Comparison of ENCODE assay signal across 19 cellular contexts in genomic region chr2:127678531-127678930, GRCh38. TPM values are rescaled to one million over a fixed set of nuclear protein-coding genes. Genes with fewer than 3 reads are reported as not detected.
DNase-seq lines count a peak whose midpoint lies in the region; ATAC-seq and TF ChIP-seq lines count a peak whose summit lies in the region.
"Had no signal": no experiment of that assay in that cellular context is flagged by ENCODE, and none has a peak within 500 bp of the region (broad histone marks: within the 10 kb centered on the region; RNA-seq: fewer than 3 reads in every experiment).

No MANE protein-coding gene starts in this region.

- H3K4me1 ChIP-seq in IMR-90 (ENCODE audit: control insufficient read depth, insufficient read depth, low read length), result peaks cover 5% of the 10 kb centered on the region; the same call in 1 of the 2 replicates
- peaks cover 20 to 68% (median 40%) of the 10 kb centered on the region in 4 donors for H3K4me1 ChIP-seq in stomach

- no peak overlapping the region for H3K23ac ChIP-seq in IMR-90 (ENCODE audit: low read depth, low read length)

- H4K91ac ChIP-seq in IMR-90 (ENCODE audit: insufficient read depth, low read depth, low read length), result no peak overlapping the region

- WGBS in IMR-90 (ENCODE audit: extremely low coverage in 2 of 2, insufficient read length in 1 of 2), 2 experiments, result 72% methylated on average over 2 of the region's 10 CpGs; no CpG with 5 or more reads in 1 of the 2 experiments
- 69 to 83% (median 73%) methylated on average over 10 of the region's 10 CpGs for WGBS in stomach, 5 donors

- 0 out of 2 replicates have a peak, but pooled peaks cover 6% of the 10 kb centered on the region for H3K9me1 ChIP-seq in IMR-90 (ENCODE audit: insufficient read depth, low read length)

- no peak overlapping the region for H3K18ac ChIP-seq in IMR-90 (ENCODE audit: low read depth, low read length)

- H2BK15ac ChIP-seq in IMR-90 (ENCODE audit: low read depth, low read length), result no peak overlapping the region

- intact Hi-C loops in IMR-90 (cut with micrococcal nuclease) (no loop called here), stomach (cut with DNase I; ENCODE audit: low total_unique reads) (no loop called here)

- TF ChIP-seq CTCF in IMR-90 (conservative IDR thresholded peaks at IDR 0.05; ENCODE audit: low read depth, low read length) (no peak), stomach (IDR thresholded peaks at IDR 0.05) (no peak)

- no peak for TF ChIP-seq POLR2A in IMR-90 (IDR thresholded peaks at IDR 0.05; ENCODE audit: low read depth, low read length)
- no peak for TF ChIP-seq POLR2A in stomach (IDR thresholded peaks at IDR 0.05)

- H2AK9ac ChIP-seq in IMR-90 (replicated peaks; ENCODE audit: low read depth, low read length, poor library complexity), result no peak overlapping the region

- no peak overlapping the region for H3K27ac ChIP-seq in IMR-90 (ENCODE audit: insufficient read depth, low read length)
- no peak overlapping the region for H3K27ac ChIP-seq in stomach
- H3K27ac ChIP-seq: SJCRH30 had no signal

- H3K9me3 ChIP-seq in IMR-90 (ENCODE audit: control insufficient read depth, insufficient read depth, low read length) (no peaks in the 10 kb centered on the region), stomach (no peaks in the 10 kb centered on the region)
- H3K9me3 ChIP-seq: SJCRH30 had no signal

- TF ChIP-seq EP300 in stomach (IDR thresholded peaks at IDR 0.05), result no peak

- H3K4me3 ChIP-seq in IMR-90 (ENCODE audit: insufficient read depth, low read depth, low read length) (no peak overlapping the region), stomach (no peak overlapping the region)
- H3K4me3 ChIP-seq: SJCRH30 had no signal

- no peak overlapping the region for H4K5ac ChIP-seq in IMR-90 (ENCODE audit: low read depth, low read length)

- no peak overlapping the region for H3K14ac ChIP-seq in IMR-90 (replicated peaks; ENCODE audit: low read depth, low read length)

- POLR2A ChIA-PET in IMR-90 (lab: Charles Lee; ENCODE audit: unreplicated experiment), result no interaction called here

- H3K9ac ChIP-seq in IMR-90 (ENCODE audit: low read depth, low read length), result no peak overlapping the region

- H2BK120ac ChIP-seq in IMR-90 (ENCODE audit: low read depth, low read length), result no peak overlapping the region

- H2AFZ ChIP-seq in IMR-90 (replicated peaks; ENCODE audit: low read length, poor library complexity), result no peak overlapping the region

- dilution Hi-C loops in IMR-90 (cut with HindIII; ENCODE audit: low sequenced_read_pairs, unreplicated experiment), result no loop called here

- in situ Hi-C loops in IMR-90 (cut with MboI; ENCODE audit: low sequenced_read_pairs), result no loop called here

- H3K36me3 ChIP-seq in IMR-90 (ENCODE audit: control insufficient read depth, insufficient read depth, low read length) (no peaks in the 10 kb centered on the region), stomach (no peaks in the 10 kb centered on the region)
- H3K36me3 ChIP-seq: SJCRH30 had no signal

- no peak overlapping the region for H2BK20ac ChIP-seq in IMR-90 (ENCODE audit: low read depth, low read length)

- H3K4me2 ChIP-seq in IMR-90 (ENCODE audit: low read depth, low read length), result no peak overlapping the region

- no peak for ATAC-seq in IMR-90 (ENCODE audit: low read depth)
- ATAC-seq in GM19328 (IDR thresholded peaks at IDR 0.05; ENCODE audit: unreplicated experiment), result no peak
- ATAC-seq in GM21717 (IDR thresholded peaks at IDR 0.05; ENCODE audit: unreplicated experiment), result no peak
- ATAC-seq: HepG2 had no signal

- H4K20me1 ChIP-seq in IMR-90 (ENCODE audit: insufficient read depth, low read length), result peaks cover 3% of the 10 kb centered on the region

- TF ChIP-seq RAD21 in IMR-90 (IDR thresholded peaks at IDR 0.05; ENCODE audit: low read length), result no peak

- H2BK5ac ChIP-seq in IMR-90 (ENCODE audit: low read depth, low read length, poor library complexity, severe bottlenecking), result no peak overlapping the region

- CTCF ChIA-PET in IMR-90 (lab: Yijun Ruan, JAX), result no interaction called here

- H3K4ac ChIP-seq in IMR-90 (ENCODE audit: low read depth, low read length), result no peak overlapping the region

- peaks cover 6 to 11% of the 10 kb centered on the region in 2 experiments; a peak in 3 of 4 replicates for H3K79me1 ChIP-seq in IMR-90 (ENCODE audit: low read depth in 1 of 2, low read length in 2 of 2)

- DNase-seq in activated effector memory CD4-positive, alpha-beta T cell treated with anti-CD3 and anti-CD28 coated beads, Interleukin-2, amount 50 U/mL, for 16 hours, result peak; percentile 39
- DNase-seq in activated effector memory CD4-positive, alpha-beta T cell treated with Interleukin-2 at 50 U/mL for 16 hours, result no peak
- DNase-seq in IMR-90 (no peak), iPS-NIHi11 (ENCODE audit: low spot score) (peak; percentile 3), stomach (peak; percentile 22)
- DNase-seq: AML-193; CD4-positive, alpha-beta T cell; H9; MM.1S; NCI-H1105; NCI-H1930; NCI-H2171 treated with DMSO at 0.1 percent for 48 hours; RPMI8226; SJCRH30 had no signal

- H3K27me3 ChIP-seq in IMR-90 (ENCODE audit: control insufficient read depth, insufficient read depth, low read length), result peaks cover 22% of the 10 kb centered on the region
- H3K27me3 ChIP-seq in stomach, result peaks cover 0 to 35% (median 28%) of the 10 kb centered on the region in 3 donors

- no peak overlapping the region for H4K8ac ChIP-seq in IMR-90 (ENCODE audit: low read depth in 2 of 2, low read length in 2 of 2)

- H2AK5ac ChIP-seq in IMR-90 (ENCODE audit: low read depth, low read length), result peak overlapping the region; percentile 45; the same call in 1 of the 2 replicates

- BruUV-seq in IMR-90 (replicated peaks; lab: Mats Ljungman, UMichigan), result no TSS peak

- H3K56ac ChIP-seq in IMR-90 (ENCODE audit: extremely low read depth, insufficient read depth, low read length), result no peak overlapping the region

TF ChIP-seq in IMR-90, 13 proteins besides CTCF, POLR2A, EP300 and RAD21:
- no peak for TF ChIP-seq CHD1 (IDR thresholded peaks at IDR 0.05; ENCODE audit: low read depth, low read length)
- TF ChIP-seq, protein P1, sequence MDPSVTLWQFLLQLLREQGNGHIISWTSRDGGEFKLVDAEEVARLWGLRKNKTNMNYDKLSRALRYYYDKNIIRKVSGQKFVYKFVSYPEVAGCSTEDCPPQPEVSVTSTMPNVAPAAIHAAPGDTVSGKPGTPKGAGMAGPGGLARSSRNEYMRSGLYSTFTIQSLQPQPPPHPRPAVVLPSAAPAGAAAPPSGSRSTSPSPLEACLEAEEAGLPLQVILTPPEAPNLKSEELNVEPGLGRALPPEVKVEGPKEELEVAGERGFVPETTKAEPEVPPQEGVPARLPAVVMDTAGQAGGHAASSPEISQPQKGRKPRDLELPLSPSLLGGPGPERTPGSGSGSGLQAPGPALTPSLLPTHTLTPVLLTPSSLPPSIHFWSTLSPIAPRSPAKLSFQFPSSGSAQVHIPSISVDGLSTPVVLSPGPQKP (IDR thresholded peaks at IDR 0.05; ENCODE audit: borderline replicate concordance, low read depth, low read length), result no peak

RNA-seq across cellular contexts. Expression of gene LIMS2, which starts 3.2 kb away (rescaled TPM):
- total RNA-seq in IMR-90 (2012; rRNA removed) (1.1 and 1.3 TPM in 2 replicates), stomach (10 to 100 TPM; 30.3 to 90.4 (median 52.5) TPM)
- polyA plus RNA-seq in IMR-90 (2012; rRNA removed) (17.8 and 18.8 TPM in 2 replicates), stomach (10 to 100 TPM; 33.0 to 94.1 (median 66.6) TPM)
- polyA plus RNA-seq in IMR-90 (2012; cell fraction: cytosol; rRNA removed), result 22.3 and 23.6 TPM in 2 replicates
- 69.0 and 120 TPM in 2 replicates for polyA plus RNA-seq in IMR-90 (2012; cell fraction: nucleus; rRNA removed; ENCODE audit: low replicate concordance)
- total RNA-seq: NCI-H460 had no signal

RNA-seq across cellular contexts. Expression of gene SFT2D3, which starts 22.8 kb away (rescaled TPM):
- total RNA-seq in IMR-90 (2012; rRNA removed), result 2.5 and 3.9 TPM in 2 replicates
- 3.1 TPM in 2 replicates for polyA plus RNA-seq in IMR-90 (2012; rRNA removed)
- polyA plus RNA-seq in IMR-90 (2012; cell fraction: cytosol; rRNA removed), result 1.4 and 1.8 TPM in 2 replicates
- 1.3 TPM in 2 replicates for polyA plus RNA-seq in IMR-90 (2012; cell fraction: nucleus; rRNA removed; ENCODE audit: low replicate concordance)
- total RNA-seq in stomach, result 10 to 100 TPM in 1 of 5 donors, 1 to 10 TPM in 4; 2.3 to 35.6 (median 7.2) TPM
- polyA plus RNA-seq in stomach, result 1 to 10 TPM; 2.1 to 6.5 (median 3.1) TPM

RNA-seq across cellular contexts. Expression of gene GPR17, which starts 32.6 kb away (rescaled TPM):
- total RNA-seq in IMR-90 (2012; rRNA removed), result not detected in 2 replicates
- not detected in 2 replicates for polyA plus RNA-seq in IMR-90 (2012; rRNA removed)
- not detected in 2 replicates for polyA plus RNA-seq in IMR-90 (2012; cell fraction: cytosol; rRNA removed)
- 0.04 TPM in 1 of 2 replicates, not detected in the other for polyA plus RNA-seq in IMR-90 (2012; cell fraction: nucleus; rRNA removed; ENCODE audit: low replicate concordance)
- total RNA-seq in stomach, result not detected
- polyA plus RNA-seq in stomach, result under 1 TPM; 0.19 to 0.61 (median 0.25) TPM
- total RNA-seq: CD4-positive, alpha-beta T cell; Daoy; HepG2; NCI-H460; SJCRH30 had no signal
- polyA plus RNA-seq: HepG2 had no signal

Comparison
In these comparisons a context has a peak if more than half of its experiments do, and no peak if none do; other contexts are left out.
1. DNase-seq: peak in activated effector memory CD4-positive, alpha-beta T cell treated with anti-CD3 and anti-CD28 coated beads, Interleukin-2, amount 50 U/mL, for 16 hours (single experiment), iPS-NIHi11 (single experiment) and stomach (single experiment); none in activated effector memory CD4-positive, alpha-beta T cell treated with Interleukin-2 at 50 U/mL for 16 hours (single experiment) and IMR-90 (single experiment).
2. RNA of gene LIMS2, which starts 3.2 kb away (total RNA-seq): 30.3 to 90.4 TPM in stomach; 1.1 to 1.3 TPM in IMR-90; every median in the first group is over 10 times any median in the second.